In genomic region chrX:16785247-16786138, GRCh38 we compare ENCODE assay signal across 1 cellular context.
TF ChIP-seq lines count a peak whose summit lies in the region.

No MANE protein-coding gene starts in this region.

TF ChIP-seq in K562, 482 proteins besides CTCF, POLR2A, EP300 and RAD21 (continued from another document and continues in another):
- no peak for TF ChIP-seq ZNF639 (CRISPR knock-in tag; conservative IDR thresholded peaks at IDR 0.05 in 1 of 2, IDR thresholded peaks at IDR 0.05 in 1 of 2)
- no peak for TF ChIP-seq KHSRP (IDR thresholded peaks at IDR 0.05)
- TF ChIP-seq CCAR2 (IDR thresholded peaks at IDR 0.05; ENCODE audit: low read depth, low read length) = no peak
- TF ChIP-seq ZNF384 (IDR thresholded peaks at IDR 0.05; ENCODE audit: low read depth, low read length) = no peak
- 0 out of 4 replicates have a peak, but pooled peaks of 1 of the 2 experiments have one; percentile 28 for TF ChIP-seq ARNT (IDR thresholded peaks at IDR 0.05)
- TF ChIP-seq ZKSCAN1 (IDR thresholded peaks at IDR 0.05; ENCODE audit: low read depth, low read length) = peak; percentile 86; the same call in 1 of the 2 replicates
- TF ChIP-seq KDM5B (IDR thresholded peaks at IDR 0.05; ENCODE audit: insufficient replicate concordance, low read depth, low read length) = no peak
- TF ChIP-seq BRF2 (IDR thresholded peaks at IDR 0.05; ENCODE audit: borderline replicate concordance, insufficient read depth, insufficient read length) = no peak
- TF ChIP-seq ZNF12 (CRISPR knock-in tag; IDR thresholded peaks at IDR 0.05) = no peak
- no peak for TF ChIP-seq CTBP1 (IDR thresholded peaks at IDR 0.05; ENCODE audit: borderline replicate concordance)
- TF ChIP-seq GTF2B (IDR thresholded peaks at IDR 0.05; ENCODE audit: extremely low read depth, insufficient read length) = no peak
- no peak for TF ChIP-seq RERE (CRISPR knock-in tag; IDR thresholded peaks at IDR 0.05; ENCODE audit: borderline replicate concordance)
- TF ChIP-seq MEIS2 (IDR thresholded peaks at IDR 0.05; ENCODE audit: partially characterized antibody) = no peak
- no peak for TF ChIP-seq USF1 (CRISPR knock-in tag; IDR thresholded peaks at IDR 0.05)
- no peak for TF ChIP-seq GATAD2A (IDR thresholded peaks at IDR 0.05)
- TF ChIP-seq FOXJ3 (CRISPR knock-in tag; IDR thresholded peaks at IDR 0.05) = no peak
- TF ChIP-seq CBFA2T3 (IDR thresholded peaks at IDR 0.05) = no peak
- TF ChIP-seq THRAP3 (IDR thresholded peaks at IDR 0.05; ENCODE audit: borderline replicate concordance) = no peak
- peak; percentile 50; the same call in 1 of the 2 replicates for TF ChIP-seq ZBTB17 (CRISPR knock-in tag; IDR thresholded peaks at IDR 0.05)
- TF ChIP-seq PHF8 (IDR thresholded peaks at IDR 0.05; ENCODE audit: borderline replicate concordance, low read length) = peak; percentile 33; the same call in 1 of the 2 replicates
- no peak for TF ChIP-seq PPARD (CRISPR knock-in tag; IDR thresholded peaks at IDR 0.05)
- TF ChIP-seq ZNF699 (CRISPR knock-in tag; IDR thresholded peaks at IDR 0.05; ENCODE audit: insufficient replicate concordance) = no peak
- TF ChIP-seq ZFP91 (CRISPR knock-in tag; IDR thresholded peaks at IDR 0.05) = no peak
- peak in 1 of 2 experiments; percentile 23 for TF ChIP-seq E2F6 (IDR thresholded peaks at IDR 0.05; ENCODE audit: borderline replicate concordance in 1 of 2, extremely low read depth in 1 of 2, insufficient read depth in 1 of 2, insufficient read length in 1 of 2, low read depth in 1 of 2, low read length in 1 of 2, poor library complexity in 1 of 2, severe bottlenecking in 1 of 2)
- no peak for TF ChIP-seq HCFC1 (IDR thresholded peaks at IDR 0.05; ENCODE audit: low read depth, low read length)
- no peak for TF ChIP-seq ZNF23 (CRISPR knock-in tag; IDR thresholded peaks at IDR 0.05)
- TF ChIP-seq PCBP1 (IDR thresholded peaks at IDR 0.05; ENCODE audit: low read depth, low read length, poor library complexity, severe bottlenecking) = no peak
- TF ChIP-seq PRMT5 (CRISPR knock-in tag; IDR thresholded peaks at IDR 0.05) = no peak
- no peak for TF ChIP-seq ZC3H4 (CRISPR knock-in tag; IDR thresholded peaks at IDR 0.05; ENCODE audit: borderline replicate concordance)
- TF ChIP-seq MBD1 (CRISPR knock-in tag; IDR thresholded peaks at IDR 0.05) = no peak
- TF ChIP-seq ZNF3 (CRISPR knock-in tag; IDR thresholded peaks at IDR 0.05) = no peak
- no peak for TF ChIP-seq ZNF121 (CRISPR knock-in tag; conservative IDR thresholded peaks at IDR 0.05)
- no peak for TF ChIP-seq VEZF1 (CRISPR knock-in tag; IDR thresholded peaks at IDR 0.05)
- TF ChIP-seq ZFP36 (IDR thresholded peaks at IDR 0.05; ENCODE audit: low read depth, low read length, partially characterized antibody) = no peak
- TF ChIP-seq CBFB (CRISPR knock-in tag; IDR thresholded peaks at IDR 0.05) = 0 out of 2 replicates have a peak, but pooled peaks have one; percentile 37
- TF ChIP-seq HMBOX1 (IDR thresholded peaks at IDR 0.05) = no peak
- TF ChIP-seq ZNF696 (CRISPR knock-in tag; conservative IDR thresholded peaks at IDR 0.05) = no peak
- TF ChIP-seq OTX1 (CRISPR knock-in tag; IDR thresholded peaks at IDR 0.05) = no peak
- TF ChIP-seq ARID3A (IDR thresholded peaks at IDR 0.05; ENCODE audit: borderline replicate concordance, low read depth, low read length) = no peak
- TF ChIP-seq BCOR (IDR thresholded peaks at IDR 0.05) = no peak
- no peak for TF ChIP-seq ZNF398 (CRISPR knock-in tag; IDR thresholded peaks at IDR 0.05)
- no peak for TF ChIP-seq ZNF224 (CRISPR knock-in tag; IDR thresholded peaks at IDR 0.05)
